11 cellular contexts compared by ENCODE assay signal in genomic region chr10:7480742-7481381, GRCh38.
DNase-seq lines count a peak whose midpoint lies in the region; ATAC-seq, FAIRE-seq and TF ChIP-seq lines count a peak whose summit lies in the region.
"Had no signal": no experiment of that assay in that cellular context is flagged by ENCODE, and none has a peak within 500 bp of the region (broad histone marks: within the 10 kb centered on the region; RNA-seq: fewer than 3 reads in every experiment).

No MANE protein-coding gene starts in this region.

- H3K9ac ChIP-seq in H9 (ENCODE audit: extremely low read depth, insufficient read length, low read length), result no peak overlapping the region

- H3K18ac ChIP-seq in H9 (ENCODE audit: insufficient read length, low read depth, low read length), result no peak overlapping the region

- intact Hi-C loops in CD4-positive, alpha-beta T cell (cut with DNase I, micrococcal nuclease), result loop anchor here in 1 of 2 experiments (5.0 kb wide), 1 partner anchor 74 kb away; no protein-coding TSS in a partner anchor

- H2BK120ac ChIP-seq in H9 (ENCODE audit: low read depth, low read length, poor library complexity, severe bottlenecking), result no peak overlapping the region

- H3K27me3 Mint-ChIP-seq in CD4-positive, alpha-beta T cell, result no peaks in the 10 kb centered on the region
- no peaks in the 10 kb centered on the region for H3K27me3 Mint-ChIP-seq in central memory CD8-positive, alpha-beta T cell
- peaks cover 2% of the 10 kb centered on the region for H3K27me3 Mint-ChIP-seq in H9 (ENCODE audit: low read depth)

- H3K4me2 ChIP-seq in H9 (ENCODE audit: insufficient read depth, insufficient read length, low read length), result no peak overlapping the region

- no peak overlapping the region for H3K56ac ChIP-seq in H9 (ENCODE audit: insufficient read length, low read depth, low read length)

- no peak for DNase-seq in CD4-positive, alpha-beta T cell
- DNase-seq in GM19239 (ENCODE audit: insufficient read length, low spot score) (no peak), HPDE6-E6E7 (ENCODE audit: extremely low spot score) (no peak), GM19240 (ENCODE audit: insufficient read length, low spot score) (no peak), H9 (no peak)
- DNase-seq in central memory CD8-positive, alpha-beta T cell (ENCODE audit: low spot score in 2 of 2), result no peak
- DNase-seq: adrenal gland, SHP77 treated with DMSO at 0.1 percent for 48 hours had no signal

- H2AK5ac ChIP-seq in H9 (ENCODE audit: insufficient read length, low read length), result no peak overlapping the region

- H4K8ac ChIP-seq in H9 (replicated peaks; ENCODE audit: insufficient read length, low read depth, low read length), result no peak overlapping the region

- no peaks in the 10 kb centered on the region for H3K23me2 ChIP-seq in H9 (ENCODE audit: insufficient read length, low read depth, low read length, poor library complexity, severe bottlenecking)

- H2BK15ac ChIP-seq in H9 (ENCODE audit: low read depth, low read length), result no peak overlapping the region

- H3K79me2 ChIP-seq in H9 (ENCODE audit: insufficient read depth, low read length), result no peaks in the 10 kb centered on the region

- ATAC-seq in CD4-positive, alpha-beta T cell (ENCODE audit: poor library complexity), result no peak
- peak; percentile 37 for ATAC-seq in HG03442 (IDR thresholded peaks at IDR 0.05; ENCODE audit: unreplicated experiment)
- no peak for ATAC-seq in central memory CD8-positive, alpha-beta T cell (replicated peaks; ENCODE audit: extremely low read depth, poor library complexity, severe bottlenecking)
- no peak for ATAC-seq in GM19455 (IDR thresholded peaks at IDR 0.05; ENCODE audit: unreplicated experiment)

- H3K14ac ChIP-seq in H9 (ENCODE audit: insufficient read depth, low read length), result no peak overlapping the region

- H3K23ac ChIP-seq in H9 (ENCODE audit: insufficient read length, low read depth, low read length), result no peak overlapping the region

- H2BK12ac ChIP-seq in H9 (ENCODE audit: insufficient read length, low read depth, low read length), result no peak overlapping the region

- H2AFZ ChIP-seq in H9 (ENCODE audit: low read length), result no peak overlapping the region

- no peak for TF ChIP-seq CTCF in CD4-positive, alpha-beta T cell (IDR thresholded peaks at IDR 0.05)
- no peak for TF ChIP-seq CTCF in H9 (conservative IDR thresholded peaks at IDR 0.05)

- no peaks in the 10 kb centered on the region for H3K36me3 Mint-ChIP-seq in CD4-positive, alpha-beta T cell (ENCODE audit: low read depth)
- peaks cover 19% of the 10 kb centered on the region for H3K36me3 Mint-ChIP-seq in central memory CD8-positive, alpha-beta T cell (ENCODE audit: insufficient read depth)
- no peaks in the 10 kb centered on the region; a peak in 1 of 7 replicates for H3K36me3 Mint-ChIP-seq in H9 (ENCODE audit: insufficient read depth in 1 of 3, low read depth in 3 of 3)

- no peak overlapping the region for H2BK5ac ChIP-seq in H9 (ENCODE audit: insufficient read length, low read length)

- peak overlapping the region; percentile 62 for H3K4me3 Mint-ChIP-seq in CD4-positive, alpha-beta T cell
- peak overlapping the region; percentile 41 for H3K4me3 Mint-ChIP-seq in central memory CD8-positive, alpha-beta T cell
- no peak overlapping the region for H3K4me3 Mint-ChIP-seq in H9

- no peak overlapping the region for H4K91ac ChIP-seq in H9 (ENCODE audit: insufficient read length, low read depth, low read length)

- H3K9me3 ChIP-seq in CD4-positive, alpha-beta T cell (ENCODE audit: control insufficient read depth, low read length), result no peaks in the 10 kb centered on the region
- no peaks in the 10 kb centered on the region for H3K9me3 ChIP-seq in H9 (ENCODE audit: control insufficient read depth, low read depth, low read length)
- H3K9me3 ChIP-seq: adrenal gland had no signal

- H3T11ph ChIP-seq in H9 (ENCODE audit: low read length), result no peak overlapping the region

- no peak overlapping the region for H3K27ac ChIP-seq in CD4-positive, alpha-beta T cell (ENCODE audit: low read depth, low read length)
- H3K27ac ChIP-seq in H9 (ENCODE audit: insufficient read length, low read depth, low read length), result no peak overlapping the region

- H3K27me3 ChIP-seq in CD4-positive, alpha-beta T cell (ENCODE audit: control insufficient read depth, insufficient read depth, low read length), result no peaks in the 10 kb centered on the region
- H3K27me3 ChIP-seq in H9 (ENCODE audit: insufficient read depth, low read length), result no peaks in the 10 kb centered on the region
- H3K27me3 ChIP-seq: adrenal gland had no signal

- no peaks in the 10 kb centered on the region for H3K4me1 ChIP-seq in H9 (ENCODE audit: insufficient read depth, low read length)

- no peak overlapping the region for H3K4ac ChIP-seq in H9 (ENCODE audit: low read depth, low read length)

- CTCF ChIA-PET in CD4-positive, alpha-beta T cell (lab: Charles Lee), result no interaction called here

- H3K4me1 Mint-ChIP-seq in CD4-positive, alpha-beta T cell (ENCODE audit: low read depth), result peaks cover 86% of the 10 kb centered on the region
- H3K4me1 Mint-ChIP-seq in central memory CD8-positive, alpha-beta T cell, result peaks cover 74% of the 10 kb centered on the region
- peaks cover 23 to 29% of the 10 kb centered on the region in 2 experiments for H3K4me1 Mint-ChIP-seq in H9

- WGBS in H9 (ENCODE audit: extremely low coverage, insufficient read length, low lambda C conversion rate), result no CpG with 5 or more reads among the region's 8 CpGs

- no peak overlapping the region for H2BK20ac ChIP-seq in H9 (ENCODE audit: low read depth, low read length, poor library complexity, severe bottlenecking)

- no peak overlapping the region for H4K5ac ChIP-seq in H9 (ENCODE audit: insufficient read length, low read depth, low read length)

- POLR2A ChIA-PET in CD4-positive, alpha-beta T cell (lab: Charles Lee), result interaction anchor here (0.7 kb wide), 1 partner anchor 10 kb away, joined by 3 read pairs; no protein-coding TSS in a partner anchor

- H4K20me1 ChIP-seq in H9 (ENCODE audit: control insufficient read depth, insufficient read depth, insufficient read length), result no peaks in the 10 kb centered on the region

- no peaks in the 10 kb centered on the region for H3K79me1 ChIP-seq in H9 (ENCODE audit: insufficient read depth, low read depth, low read length, poor library complexity, severe bottlenecking)

- FAIRE-seq in GM19239 (lab: Jason Lieb, UNC), result peak; percentile 98

- H3K9me3 Mint-ChIP-seq in CD4-positive, alpha-beta T cell, result peaks cover 1% of the 10 kb centered on the region
- peaks cover 6% of the 10 kb centered on the region for H3K9me3 Mint-ChIP-seq in central memory CD8-positive, alpha-beta T cell
- no peaks in the 10 kb centered on the region for H3K9me3 Mint-ChIP-seq in H9

- peak overlapping the region; percentile 95 for H3K27ac Mint-ChIP-seq in CD4-positive, alpha-beta T cell
- H3K27ac Mint-ChIP-seq in central memory CD8-positive, alpha-beta T cell (ENCODE audit: low read depth), result peak overlapping the region; percentile 100
- H3K27ac Mint-ChIP-seq in H9, result no peak overlapping the region
- H3K27ac Mint-ChIP-seq: progenitor cell of endocrine pancreas had no signal

Comparison
In these comparisons a context has a peak if more than half of its experiments do, and no peak if none do; other contexts are left out.
1. H3K27ac Mint-ChIP-seq: peak in CD4-positive, alpha-beta T cell (single experiment) and central memory CD8-positive, alpha-beta T cell (single experiment); none in H9 (0 of 3).
2. H3K4me3 Mint-ChIP-seq: peak in CD4-positive, alpha-beta T cell (single experiment) and central memory CD8-positive, alpha-beta T cell (single experiment); none in H9 (0 of 2).